9 cellular contexts compared by ENCODE assay signal in genomic region chr7:5596046-5596895, GRCh38. TPM values are rescaled to one million over a fixed set of nuclear protein-coding genes. Genes with fewer than 3 reads are reported as not detected.
DNase-seq lines count a peak whose midpoint lies in the region; ATAC-seq and TF ChIP-seq lines count a peak whose summit lies in the region.
"Had no signal": no experiment of that assay in that cellular context is flagged by ENCODE, and none has a peak within 500 bp of the region (broad histone marks: within the 10 kb centered on the region; RNA-seq: fewer than 3 reads in every experiment).

No MANE protein-coding gene starts in this region.

- H3K4me1 ChIP-seq in SK-N-SH (ENCODE audit: control insufficient read depth in 1 of 2, insufficient read depth in 2 of 2, low read depth in 1 of 2, low read length in 1 of 2) = peaks cover 34 to 42% of the 10 kb centered on the region in 2 experiments; a peak in 3 of 4 replicates
- H3K4me1 ChIP-seq in sigmoid colon = peaks cover 0 to 70% (median 60%) of the 10 kb centered on the region in 4 donors

- 19% methylated on average over 18 of the region's 24 CpGs for WGBS in SK-N-SH (ENCODE audit: low lambda C conversion rate)
- whole genome bisulfite sequencing in sigmoid colon, 2 donors = 22 to 54% methylated on average over 24 of the region's 24 CpGs

- peaks cover 4 to 29% of the 10 kb centered on the region in 2 experiments for H3K36me3 ChIP-seq in SK-N-SH (replicated peaks in 1 of 2; ENCODE audit: control insufficient read depth in 1 of 2, insufficient read depth in 2 of 2, low read length in 1 of 2)
- H3K36me3 ChIP-seq in sigmoid colon = no peaks in the 10 kb centered on the region

- H3K4me2 ChIP-seq in SK-N-SH = peak overlapping the region; percentile 97

- H3K79me2 ChIP-seq in SK-N-SH (ENCODE audit: insufficient read depth) = peaks cover 89% of the 10 kb centered on the region

- no peak for TF ChIP-seq CTCF in SK-N-SH (IDR thresholded peaks at IDR 0.05)
- no peak for TF ChIP-seq CTCF in sigmoid colon (IDR thresholded peaks at IDR 0.05)

- peak; percentile 92 for DNase-seq in 8988T
- DNase-seq in H4 (ENCODE audit: low spot score) = peak; percentile 99
- peak; percentile 90 for DNase-seq in SK-N-SH
- peak; percentile 68 for DNase-seq in activated naive CD8-positive, alpha-beta T cell treated with anti-CD3 and anti-CD28 coated beads, Interleukin-2, amount 50 U/mL, for 16 hours (ENCODE audit: low read depth, low spot score)
- peak; percentile 93 for DNase-seq in left cardiac atrium
- peak; percentile 94 for DNase-seq in sigmoid colon
- DNase-seq in HT-29 (ENCODE audit: low spot score) = no peak

- peak; percentile 59 to 77 for ATAC-seq in left cardiac atrium
- no peak for ATAC-seq in GM19328 (IDR thresholded peaks at IDR 0.05; ENCODE audit: unreplicated experiment)

- H2AFZ ChIP-seq in SK-N-SH (ENCODE audit: low read depth) = no peak overlapping the region

- intact Hi-C loops in left cardiac atrium (cut with DNase I) (loop anchor here in 1 of 2 donors (5.0 kb wide), 1 partner anchor 46 kb away; no protein-coding TSS in a partner anchor), sigmoid colon (cut with DNase I) (no loop called here)

- H3K9ac ChIP-seq in SK-N-SH = peak overlapping the region; percentile 94

- TF ChIP-seq POLR2A in sigmoid colon (IDR thresholded peaks at IDR 0.05) = no peak

- TF ChIP-seq EP300 in SK-N-SH (IDR thresholded peaks at IDR 0.05; ENCODE audit: borderline replicate concordance in 1 of 2, low read depth in 1 of 2, low read length in 1 of 2) (peak; percentile 5 to 77; a peak in 2 of 4 replicates), sigmoid colon (IDR thresholded peaks at IDR 0.05) (no peak)

- TF ChIP-seq RAD21 in SK-N-SH (IDR thresholded peaks at IDR 0.05; ENCODE audit: low read length) = peak; percentile 8; the same call in 1 of the 2 replicates

- CTCF ChIA-PET in SK-N-SH (lab: Yijun Ruan, JAX) = interaction anchor here (0.9 to 2.2 kb wide), 15 partner anchors 14 to 108 kb away, joined by 3 to 12 read pairs (median 4); no protein-coding TSS in a partner anchor

- peaks cover 38% of the 10 kb centered on the region for H3F3A ChIP-seq in SK-N-SH (replicated peaks; ENCODE audit: insufficient read depth)

- no peaks in the 10 kb centered on the region for H3K9me2 ChIP-seq in SK-N-SH

- POLR2A ChIA-PET in SK-N-SH (lab: Yijun Ruan, JAX) = interaction anchor here (0.6 to 1.8 kb wide), 5 partner anchors 12 to 100 kb away, joined by 3 to 10 read pairs (median 3); no protein-coding TSS in a partner anchor

- H3K27ac ChIP-seq in SK-N-SH (ENCODE audit: low read depth in 2 of 2, low read length in 1 of 2) (peak overlapping the region; percentile 88 to 92), sigmoid colon (peak overlapping the region; percentile 31 to 70 (median 67))
- H3K27ac ChIP-seq: C4-2B had no signal

- peaks cover 46% of the 10 kb centered on the region for H4K20me1 ChIP-seq in SK-N-SH (ENCODE audit: insufficient read depth)

- H3K4me3 ChIP-seq in SK-N-SH (ENCODE audit: low read depth in 2 of 2, low read length in 1 of 2) (peak overlapping the region; percentile 63 to 99), sigmoid colon (peak overlapping the region in 3 of 4 donors; percentile 48 to 63 (median 59))

- H3K9me3 ChIP-seq in SK-N-SH (no peaks in the 10 kb centered on the region), sigmoid colon (no peaks in the 10 kb centered on the region)

- H3K27me3 ChIP-seq in SK-N-SH (ENCODE audit: insufficient read depth) = no peaks in the 10 kb centered on the region
- peaks cover 7 to 27% (median 26%) of the 10 kb centered on the region in 3 donors for H3K27me3 ChIP-seq in sigmoid colon

TF ChIP-seq in SK-N-SH, 30 proteins besides CTCF, POLR2A, EP300 and RAD21 (continues in another document):
- TF ChIP-seq GABPA (IDR thresholded peaks at IDR 0.05; ENCODE audit: low read depth) (peak; percentile 65), EZH2phosphoT487 (IDR thresholded peaks at IDR 0.05; ENCODE audit: borderline replicate concordance, low read depth) (no peak), GATA2 (CRISPR knock-in tag; IDR thresholded peaks at IDR 0.05) (no peak), RFX5 (IDR thresholded peaks at IDR 0.05; ENCODE audit: low read length) (no peak), TAF1 (IDR thresholded peaks at IDR 0.05; ENCODE audit: borderline replicate concordance, low read depth, low read length) (peak; percentile 35; the same call in 1 of the 2 replicates), ZBTB33 (IDR thresholded peaks at IDR 0.05; ENCODE audit: borderline replicate concordance, low read depth) (no peak; the same call in 1 of the 2 replicates), USF1 (IDR thresholded peaks at IDR 0.05; ENCODE audit: borderline replicate concordance, low read depth) (no peak), TCF12 (IDR thresholded peaks at IDR 0.05) (peak; percentile 75), PBX3 (IDR thresholded peaks at IDR 0.05) (peak; percentile 60), CHD2 (IDR thresholded peaks at IDR 0.05; ENCODE audit: low read length, partially characterized antibody) (peak; percentile 90), MXI1 (IDR thresholded peaks at IDR 0.05; ENCODE audit: low read depth, low read length) (peak; percentile 97), RCOR1 (IDR thresholded peaks at IDR 0.05; ENCODE audit: low read length) (no peak)
- TF ChIP-seq, protein P1, sequence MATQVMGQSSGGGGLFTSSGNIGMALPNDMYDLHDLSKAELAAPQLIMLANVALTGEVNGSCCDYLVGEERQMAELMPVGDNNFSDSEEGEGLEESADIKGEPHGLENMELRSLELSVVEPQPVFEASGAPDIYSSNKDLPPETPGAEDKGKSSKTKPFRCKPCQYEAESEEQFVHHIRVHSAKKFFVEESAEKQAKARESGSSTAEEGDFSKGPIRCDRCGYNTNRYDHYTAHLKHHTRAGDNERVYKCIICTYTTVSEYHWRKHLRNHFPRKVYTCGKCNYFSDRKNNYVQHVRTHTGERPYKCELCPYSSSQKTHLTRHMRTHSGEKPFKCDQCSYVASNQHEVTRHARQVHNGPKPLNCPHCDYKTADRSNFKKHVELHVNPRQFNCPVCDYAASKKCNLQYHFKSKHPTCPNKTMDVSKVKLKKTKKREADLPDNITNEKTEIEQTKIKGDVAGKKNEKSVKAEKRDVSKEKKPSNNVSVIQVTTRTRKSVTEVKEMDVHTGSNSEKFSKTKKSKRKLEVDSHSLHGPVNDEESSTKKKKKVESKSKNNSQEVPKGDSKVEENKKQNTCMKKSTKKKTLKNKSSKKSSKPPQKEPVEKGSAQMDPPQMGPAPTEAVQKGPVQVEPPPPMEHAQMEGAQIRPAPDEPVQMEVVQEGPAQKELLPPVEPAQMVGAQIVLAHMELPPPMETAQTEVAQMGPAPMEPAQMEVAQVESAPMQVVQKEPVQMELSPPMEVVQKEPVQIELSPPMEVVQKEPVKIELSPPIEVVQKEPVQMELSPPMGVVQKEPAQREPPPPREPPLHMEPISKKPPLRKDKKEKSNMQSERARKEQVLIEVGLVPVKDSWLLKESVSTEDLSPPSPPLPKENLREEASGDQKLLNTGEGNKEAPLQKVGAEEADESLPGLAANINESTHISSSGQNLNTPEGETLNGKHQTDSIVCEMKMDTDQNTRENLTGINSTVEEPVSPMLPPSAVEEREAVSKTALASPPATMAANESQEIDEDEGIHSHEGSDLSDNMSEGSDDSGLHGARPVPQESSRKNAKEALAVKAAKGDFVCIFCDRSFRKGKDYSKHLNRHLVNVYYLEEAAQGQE (IDR thresholded peaks at IDR 0.05; ENCODE audit: low read depth, low read length) = no peak; the same call in 1 of the 2 replicates
- TF ChIP-seq, protein P2, sequence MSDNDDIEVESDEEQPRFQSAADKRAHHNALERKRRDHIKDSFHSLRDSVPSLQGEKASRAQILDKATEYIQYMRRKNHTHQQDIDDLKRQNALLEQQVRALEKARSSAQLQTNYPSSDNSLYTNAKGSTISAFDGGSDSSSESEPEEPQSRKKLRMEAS (IDR thresholded peaks at IDR 0.05; ENCODE audit: low read depth) = peak; percentile 98

RNA-seq across cellular contexts. Expression of gene FSCN1, which starts 3.7 kb away (rescaled TPM):
- 173 and 225 TPM in 2 replicates for total RNA-seq in H4 (2014; rRNA removed; shearing (Covaris generic))
- polyA plus RNA-seq in SK-N-SH (2012; rRNA removed) = 222 and 287 TPM in 2 replicates
- polyA plus RNA-seq in SK-N-SH (2012; cell fraction: cytosol; rRNA removed) = 108 and 201 TPM in 2 replicates
- 255 and 304 TPM in 2 replicates for polyA plus RNA-seq in SK-N-SH (2012; cell fraction: nucleus; rRNA removed)
- 10 to 100 TPM; 25.5 to 30.0 TPM for total RNA-seq in left cardiac atrium
- 10 to 100 TPM; 20.1 to 27.8 (median 25.1) TPM for total RNA-seq in sigmoid colon
- 10 to 100 TPM in 2 of 3 donors, 1 to 10 TPM in 1; 8.3 to 20.4 (median 13.2) TPM for polyA plus RNA-seq in sigmoid colon
- 2.0 and 3.8 TPM in 2 replicates for total RNA-seq in HT-29 (2014; rRNA removed; shearing (Covaris generic))
